24 cellular contexts compared by ENCODE assay signal in the genomic region with DNA sequence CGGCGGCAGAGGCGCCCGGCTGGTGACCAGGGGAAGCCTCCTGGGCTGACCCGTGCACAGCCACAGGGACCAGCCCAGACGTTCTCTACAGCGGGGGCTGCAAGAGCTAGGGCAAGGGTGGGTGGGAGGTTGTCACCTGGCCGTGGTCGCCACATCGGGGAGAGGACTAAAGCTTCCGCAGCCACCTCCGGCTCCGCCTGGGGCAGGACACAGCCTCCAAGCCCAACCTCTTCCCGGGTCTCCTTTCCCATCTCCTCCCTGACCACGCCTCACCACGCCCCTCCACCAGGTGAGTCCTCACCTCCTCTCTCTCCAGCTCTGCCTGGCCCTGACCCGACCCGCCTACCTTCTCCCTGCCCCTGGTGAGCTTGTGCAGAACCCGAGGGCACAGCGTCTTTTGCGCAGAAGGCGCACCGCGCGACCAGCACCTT.
"Had no signal": no experiment of that assay in that cellular context is flagged by ENCODE, and none has a peak within 500 bp of the region (broad histone marks: within the 10 kb centered on the region; RNA-seq: fewer than 3 reads in every experiment).

No MANE protein-coding gene starts in this region.

- H3K27me3 ChIP-seq: breast epithelium, colonic mucosa, pancreas, upper lobe of right lung had no signal

- FAIRE-seq: astrocyte, pancreas had no signal

- ATAC-seq: activated CD4-positive, alpha-beta T cell treated with anti-CD3 and anti-CD28 coated beads for 36 hours; activated T-cell treated with anti-CD3 and anti-CD28 coated beads, Interleukin-2, amount 50 U/mL, for 4 hours; heart right ventricle; pancreas; right cardiac atrium; stimulated activated naive CD8-positive, alpha-beta T cell treated with anti-CD3 and anti-CD28 coated beads, Interleukin-15, Interleukin-2, amounts not matched to agents 100 U/mL and 50 U/mL, for 24 hours had no signal

- H3K4me3 ChIP-seq: breast epithelium, colonic mucosa, dorsolateral prefrontal cortex, heart right ventricle, pancreas, upper lobe of right lung had no signal

- DNase-seq: activated B cell treated with CpG ODN at 0.5 μM for 24 hours; activated CD4-positive, alpha-beta T cell treated with anti-CD3 and anti-CD28 coated beads for 36 hours; activated CD4-positive, alpha-beta T cell treated with anti-CD3 and anti-CD28 coated beads, Interleukin-2, amount 50 U/mL, for 48 hours; activated CD8-positive, alpha-beta memory T cell treated with anti-CD3 and anti-CD28 coated beads, Interleukin-2, amount 50 U/mL, for 48 hours; activated naive CD4-positive, alpha-beta T cell; activated naive CD8-positive, alpha-beta T cell treated with anti-CD3 and anti-CD28 coated beads for 36 hours; activated T-cell treated with anti-CD3 and anti-CD28 coated beads, Interleukin-2, amount 50 U/mL, for 4 hours; colonic mucosa; dorsolateral prefrontal cortex; foreskin fibroblast; heart right ventricle; pancreas; right cardiac atrium; stimulated activated CD4-positive, alpha-beta T cell treated with anti-CD3 and anti-CD28 coated beads, Interleukin-4, amount 100 ng/mL, for 4 hours; stimulated activated naive CD8-positive, alpha-beta T cell treated with anti-CD3 and anti-CD28 coated beads, Interleukin-15, Interleukin-2, amounts not matched to agents 100 U/mL and 50 U/mL, for 24 hours; T-helper 1 cell; T-helper 9 cell; upper lobe of right lung had no signal

- H3K27me3 Mint-ChIP-seq: activated B cell treated with CpG ODN at 0.5 μM for 24 hours; activated CD4-positive, alpha-beta T cell treated with anti-CD3 and anti-CD28 coated beads for 36 hours had no signal

- H3K9me3 Mint-ChIP-seq: activated B cell treated with CpG ODN at 0.5 μM for 24 hours; activated naive CD8-positive, alpha-beta T cell treated with anti-CD3 and anti-CD28 coated beads for 36 hours; activated T-cell treated with anti-CD3 and anti-CD28 coated beads, Interleukin-2, amount 50 U/mL, for 4 hours; activated T-helper 2 cell treated with anti-CD3 and anti-CD28 coated beads, Interferon-gamma antibody, Interleukin-2, Interleukin-4, amounts not matched to agents 10 μg/mL and 5 μg/mL and 100 μg/mL, durations not matched to agents 14 hours and 24 hours and 36 hours; memory B cell; nephron had no signal

- H3K9me3 ChIP-seq: breast epithelium, colonic mucosa, heart right ventricle, pancreas, upper lobe of right lung had no signal

- H3K27ac ChIP-seq: breast epithelium, colonic mucosa, dorsolateral prefrontal cortex, epithelial cell of prostate, heart right ventricle, pancreas, upper lobe of right lung had no signal

- H3K4me3 Mint-ChIP-seq: activated B cell treated with CpG ODN at 0.5 μM for 24 hours; activated CD4-positive, alpha-beta T cell treated with anti-CD3 and anti-CD28 coated beads for 36 hours; activated naive CD8-positive, alpha-beta T cell treated with anti-CD3 and anti-CD28 coated beads for 36 hours; activated T-cell treated with anti-CD3 and anti-CD28 coated beads, Interleukin-2, amount 50 U/mL, for 4 hours; memory B cell; nephron had no signal

- H3K27ac Mint-ChIP-seq: activated B cell treated with CpG ODN at 0.5 μM for 24 hours; activated CD4-positive, alpha-beta T cell treated with anti-CD3 and anti-CD28 coated beads for 36 hours; activated naive CD8-positive, alpha-beta T cell treated with anti-CD3 and anti-CD28 coated beads for 36 hours; activated T-helper 2 cell treated with anti-CD3 and anti-CD28 coated beads, Interferon-gamma antibody, Interleukin-2, Interleukin-4, amounts not matched to agents 10 μg/mL and 5 μg/mL and 100 μg/mL, durations not matched to agents 14 hours and 24 hours and 36 hours; memory B cell; nephron had no signal

- H3K36me3 ChIP-seq: breast epithelium, colonic mucosa, heart right ventricle, pancreas, upper lobe of right lung had no signal

- H3K4me1 ChIP-seq: breast epithelium, colonic mucosa, heart right ventricle, pancreas had no signal

- H3K36me3 Mint-ChIP-seq: activated naive CD8-positive, alpha-beta T cell treated with anti-CD3 and anti-CD28 coated beads for 36 hours had no signal
